Comparison of ENCODE assay signal across 1 cellular context in genomic region chr22:37971475-37972434, GRCh38.
A peak's percentile ranks its signal among the peaks of the same experiment; 100 is the strongest.
TF ChIP-seq lines count a peak whose summit lies in the region.

No MANE protein-coding gene starts in this region.

TF ChIP-seq in HepG2, 621 proteins besides CTCF, POLR2A, EP300 and RAD21:
- TF ChIP-seq ZNF670 (CRISPR knock-in tag; IDR thresholded peaks at IDR 0.05; ENCODE audit: borderline replicate concordance): no peak
- peak; percentile 45 for TF ChIP-seq HNRNPK (IDR thresholded peaks at IDR 0.05; ENCODE audit: low read depth, low read length, poor library complexity, severe bottlenecking)
